ENCODE assay signal across 9 cellular contexts in the genomic region with DNA sequence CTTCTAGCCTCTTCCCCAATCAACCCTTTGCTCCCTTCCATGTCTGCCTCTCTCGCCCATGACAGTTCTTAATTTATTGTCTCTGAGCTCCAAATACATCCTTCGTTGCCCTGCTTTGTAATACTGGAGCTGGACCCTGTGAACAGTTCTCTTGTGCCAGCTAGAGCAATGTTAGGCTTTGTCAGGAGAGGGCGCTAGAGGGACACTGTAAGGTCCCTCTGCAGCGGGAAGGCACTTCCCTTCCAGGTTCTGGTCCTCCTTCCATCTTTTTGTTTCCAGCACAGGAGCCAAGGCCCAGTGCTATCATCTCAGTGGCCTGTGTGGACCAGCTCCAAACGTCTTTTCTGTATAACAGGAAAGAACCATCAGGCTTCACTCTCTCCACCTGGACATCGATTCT.
DNase-seq lines count a peak whose midpoint lies in the region; ATAC-seq, FAIRE-seq and TF ChIP-seq lines count a peak whose summit lies in the region.
"Had no signal": no experiment of that assay in that cellular context is flagged by ENCODE, and none has a peak within 500 bp of the region (broad histone marks: within the 10 kb centered on the region; RNA-seq: fewer than 3 reads in every experiment).

No MANE protein-coding gene starts in this region.

- H3K4me1 ChIP-seq in MM.1S (ENCODE audit: low read length): no peaks in the 10 kb centered on the region
- no peaks in the 10 kb centered on the region for H3K4me1 ChIP-seq in K562 (replicated peaks in 1 of 2; ENCODE audit: control insufficient read depth in 2 of 2, insufficient read depth in 2 of 2, low read length in 2 of 2)
- no peaks in the 10 kb centered on the region for H3K4me1 ChIP-seq in neural progenitor cell
- no peaks in the 10 kb centered on the region for H3K4me1 ChIP-seq in prostate gland (replicated peaks)

- TF ChIP-seq POLR2A in K562 (conservative IDR thresholded peaks at IDR 0.05) (no peak), prostate gland (IDR thresholded peaks at IDR 0.05) (no peak)

- FAIRE-seq in K562 (lab: Jason Lieb, UNC): peak; percentile 86

- peaks cover 99% of the 10 kb centered on the region for H3K27me3 ChIP-seq in MM.1S (replicated peaks; ENCODE audit: insufficient read depth, low read length)
- H3K27me3 ChIP-seq in K562 (ENCODE audit: control insufficient read depth in 2 of 2, insufficient read depth in 2 of 2, low read length in 2 of 2): peaks cover 5 to 26% of the 10 kb centered on the region in 2 experiments; a peak in 4 of 5 replicates
- H3K27me3 ChIP-seq in neural progenitor cell: no peaks in the 10 kb centered on the region
- no peaks in the 10 kb centered on the region for H3K27me3 ChIP-seq in prostate gland (replicated peaks; ENCODE audit: insufficient read depth)

- H3K27ac Mint-ChIP-seq in neural progenitor cell: no peak overlapping the region
- H3K27ac Mint-ChIP-seq: activated naive CD8-positive, alpha-beta T cell had no signal

- no peak overlapping the region for H3K27ac ChIP-seq in MM.1S (ENCODE audit: low read length)
- no peak overlapping the region for H3K27ac ChIP-seq in K562 (ENCODE audit: extremely low read depth, low read depth, low read length)
- no peak overlapping the region for H3K27ac ChIP-seq in neural progenitor cell
- no peak overlapping the region for H3K27ac ChIP-seq in prostate gland

- H3K4me1 Mint-ChIP-seq in neural progenitor cell: peaks cover 3% of the 10 kb centered on the region

- no peak for TF ChIP-seq EP300 in K562 (IDR thresholded peaks at IDR 0.05; ENCODE audit: low read length)

- TF ChIP-seq CTCF in MM.1S (IDR thresholded peaks at IDR 0.05; ENCODE audit: low read length) (peak; percentile 57), K562 (IDR thresholded peaks at IDR 0.05 in 2 of 3, conservative IDR thresholded peaks at IDR 0.05 in 1 of 3; ENCODE audit: insufficient read depth in 2 of 3, low read depth in 1 of 3, low read length in 3 of 3) (peak; percentile 85 to 93 (median 87)), neural progenitor cell (IDR thresholded peaks at IDR 0.05) (peak; percentile 61), prostate gland (IDR thresholded peaks at IDR 0.05) (peak in 1 of 4 experiments; percentile 30)

- H3K36me3 Mint-ChIP-seq in neural progenitor cell: no peaks in the 10 kb centered on the region
- H3K36me3 Mint-ChIP-seq: activated naive CD8-positive, alpha-beta T cell had no signal

- no peaks in the 10 kb centered on the region for H3K9me3 Mint-ChIP-seq in neural progenitor cell

- no peaks in the 10 kb centered on the region for H3K9me1 ChIP-seq in K562 (ENCODE audit: control insufficient read depth, insufficient read depth, low read length)

- peak; percentile 97 for ATAC-seq in K562
- no peak for ATAC-seq in HG03039 (IDR thresholded peaks at IDR 0.05; ENCODE audit: unreplicated experiment)

- H3K4me3 Mint-ChIP-seq in neural progenitor cell: no peak overlapping the region
- H3K4me3 Mint-ChIP-seq: activated naive CD8-positive, alpha-beta T cell had no signal

- H3K27me3 Mint-ChIP-seq in neural progenitor cell (ENCODE audit: insufficient read depth, low read depth): peaks cover 5% of the 10 kb centered on the region

- H3K9me3 ChIP-seq in MM.1S (replicated peaks; ENCODE audit: insufficient read depth, low read length): no peaks in the 10 kb centered on the region
- H3K9me3 ChIP-seq in K562 (replicated peaks; ENCODE audit: control insufficient read depth, insufficient read depth, low read depth, low read length): no peaks in the 10 kb centered on the region
- no peaks in the 10 kb centered on the region for H3K9me3 ChIP-seq in neural progenitor cell (ENCODE audit: low read depth)
- H3K9me3 ChIP-seq in prostate gland: no peaks in the 10 kb centered on the region

- no peak overlapping the region for H3K4me3 ChIP-seq in MM.1S (ENCODE audit: low read length)
- no peak overlapping the region for H3K4me3 ChIP-seq in K562
- no peak overlapping the region for H3K4me3 ChIP-seq in neural progenitor cell
- no peak overlapping the region for H3K4me3 ChIP-seq in prostate gland

- no peaks in the 10 kb centered on the region; the same call in 1 of the 2 replicates for H4K20me1 ChIP-seq in MM.1S (ENCODE audit: insufficient read depth, low read length)
- H4K20me1 ChIP-seq in K562 (replicated peaks; ENCODE audit: control insufficient read depth, insufficient read depth, low read length): no peaks in the 10 kb centered on the region
- H4K20me1 ChIP-seq in neural progenitor cell (ENCODE audit: low read depth): no peaks in the 10 kb centered on the region

- H2AFZ ChIP-seq in MM.1S (ENCODE audit: low read length) (no peak overlapping the region), K562 (ENCODE audit: low read depth, low read length) (no peak overlapping the region), neural progenitor cell (replicated peaks) (no peak overlapping the region)

- H3K4me2 ChIP-seq in MM.1S (ENCODE audit: low read depth, low read length) (no peak overlapping the region), K562 (ENCODE audit: insufficient read depth, low read length) (no peak overlapping the region), neural progenitor cell (no peak overlapping the region)

- H3K9ac ChIP-seq in MM.1S (ENCODE audit: low read length) (no peak overlapping the region), K562 (ENCODE audit: insufficient read depth in 1 of 2, low read depth in 2 of 2, low read length in 2 of 2) (no peak overlapping the region), neural progenitor cell (no peak overlapping the region)

- intact Hi-C loops in K562 (cut with micrococcal nuclease): no loop called here
- intact Hi-C loops in prostate gland (cut with DNase I): no loop called here

- CTCF ChIA-PET in K562 (lab: Yijun Ruan, JAX; ENCODE audit: low intra/inter-chr PET ratio): no interaction called here

- TF ChIP-seq RAD21 in K562 (CRISPR knock-in tag; conservative IDR thresholded peaks at IDR 0.05 in 1 of 2, IDR thresholded peaks at IDR 0.05 in 1 of 2): peak; percentile 35 to 80

- H3K36me3 ChIP-seq in MM.1S (replicated peaks; ENCODE audit: insufficient read depth, low read length) (no peaks in the 10 kb centered on the region), K562 (ENCODE audit: control insufficient read depth, insufficient read depth, low read length) (no peaks in the 10 kb centered on the region), neural progenitor cell (no peaks in the 10 kb centered on the region), prostate gland (no peaks in the 10 kb centered on the region)

- peak; percentile 43 for DNase-seq in activated CD4-positive, alpha-beta T cell treated with anti-CD3 and anti-CD28 coated beads for 48 hours
- no peak for DNase-seq in activated CD4-positive, alpha-beta T cell treated with anti-CD3 and anti-CD28 coated beads for 4 hours
- DNase-seq in MM.1S: peak; percentile 10
- DNase-seq in K562 (ENCODE audit: extremely low read depth in 1 of 4, low spot score in 3 of 4): peak; percentile 61 to 80 (median 65)
- DNase-seq in neural progenitor cell (ENCODE audit: low spot score): peak; percentile 74
- DNase-seq in prostate gland (ENCODE audit: low spot score): no peak
- no peak for DNase-seq in T1000 (lab: John Stamatoyannopoulos, UW)

- BruUV-seq in K562 (replicated peaks; lab: Mats Ljungman, UMichigan): no TSS peak

- POLR2A ChIA-PET in K562 (lab: Yijun Ruan, JAX): interaction anchor here (0.7 to 1.5 kb wide), 3 partner anchors 14 to 97 kb away, joined by 3 read pairs; no protein-coding TSS in a partner anchor

- in situ Hi-C loops in K562 (cut with MboI): no loop called here

- no peaks in the 10 kb centered on the region for H3K9me2 ChIP-seq in MM.1S (replicated peaks; ENCODE audit: insufficient read depth, low read length)

- no peaks in the 10 kb centered on the region for H3K79me2 ChIP-seq in MM.1S (ENCODE audit: low read length)
- H3K79me2 ChIP-seq in K562 (ENCODE audit: control insufficient read depth, insufficient read depth, low read length): no peaks in the 10 kb centered on the region
- H3K79me2 ChIP-seq in neural progenitor cell (ENCODE audit: low read depth): no peaks in the 10 kb centered on the region

- WGBS in K562 (ENCODE audit: insufficient coverage, low coverage, missing lambda C conversion rate): 1% methylated on average over 6 of the region's 6 CpGs
- WGBS in prostate gland: 44% methylated on average over 6 of the region's 6 CpGs

- H3F3A ChIP-seq in MM.1S (ENCODE audit: insufficient read depth, low read length) (no peaks in the 10 kb centered on the region), neural progenitor cell (ENCODE audit: low read depth) (no peaks in the 10 kb centered on the region)

TF ChIP-seq in K562, 482 proteins besides CTCF, POLR2A, EP300 and RAD21 (continues in another document):
- TF ChIP-seq ZNF347 (CRISPR knock-in tag; IDR thresholded peaks at IDR 0.05; ENCODE audit: low read depth) (no peak), RB1 (IDR thresholded peaks at IDR 0.05; ENCODE audit: low read depth) (peak; percentile 42; the same call in 1 of the 2 replicates), SPI1 (IDR thresholded peaks at IDR 0.05; ENCODE audit: borderline replicate concordance, low read depth, low read length) (peak; percentile 69), JUN (IDR thresholded peaks at IDR 0.05; ENCODE audit: borderline replicate concordance, low read depth, low read length) (0 out of 2 replicates have a peak, but pooled peaks have one; percentile 30), JUN (CRISPR knock-in tag; IDR thresholded peaks at IDR 0.05; ENCODE audit: borderline replicate concordance) (no peak), JUND (IDR thresholded peaks at IDR 0.05; ENCODE audit: borderline replicate concordance, low read depth, low read length) (0 out of 2 replicates have a peak, but pooled peaks have one; percentile 27), JUND (tag; IDR thresholded peaks at IDR 0.05; ENCODE audit: borderline replicate concordance, low read depth, low read length) (no peak), POLR2G (IDR thresholded peaks at IDR 0.05; ENCODE audit: low read depth, low read length) (no peak), STAG1 (CRISPR knock-in tag; IDR thresholded peaks at IDR 0.05; ENCODE audit: borderline replicate concordance) (peak; percentile 71; the same call in 1 of the 2 replicates)
- TF ChIP-seq, protein P1, sequence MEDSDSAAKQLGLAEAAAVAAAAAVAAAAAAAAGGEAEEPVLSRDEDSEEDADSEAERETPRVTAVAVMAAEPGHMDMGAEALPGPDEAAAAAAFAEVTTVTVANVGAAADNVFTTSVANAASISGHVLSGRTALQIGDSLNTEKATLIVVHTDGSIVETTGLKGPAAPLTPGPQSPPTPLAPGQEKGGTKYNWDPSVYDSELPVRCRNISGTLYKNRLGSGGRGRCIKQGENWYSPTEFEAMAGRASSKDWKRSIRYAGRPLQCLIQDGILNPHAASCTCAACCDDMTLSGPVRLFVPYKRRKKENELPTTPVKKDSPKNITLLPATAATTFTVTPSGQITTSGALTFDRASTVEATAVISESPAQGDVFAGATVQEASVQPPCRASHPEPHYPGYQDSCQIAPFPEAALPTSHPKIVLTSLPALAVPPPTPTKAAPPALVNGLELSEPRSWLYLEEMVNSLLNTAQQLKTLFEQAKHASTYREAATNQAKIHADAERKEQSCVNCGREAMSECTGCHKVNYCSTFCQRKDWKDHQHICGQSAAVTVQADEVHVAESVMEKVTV (CRISPR knock-in tag; IDR thresholded peaks at IDR 0.05): peak; percentile 10; the same call in 1 of the 2 replicates

Comparison
In these comparisons a context has a peak if more than half of its experiments do, and no peak if none do; other contexts are left out.
1. DNase-seq: peak in activated CD4-positive, alpha-beta T cell treated with anti-CD3 and anti-CD28 coated beads for 48 hours (single experiment), MM.1S (single experiment), K562 (4 of 4) and neural progenitor cell (single experiment); none in activated CD4-positive, alpha-beta T cell treated with anti-CD3 and anti-CD28 coated beads for 4 hours (0 of 2), prostate gland (single experiment) and T1000 (single experiment).